Comparison of ENCODE assay signal across 9 cellular contexts in genomic region chr6:151561238-151561637, GRCh38.
"Had no signal": no experiment of that assay in that cellular context is flagged by ENCODE, and none has a peak within 500 bp of the region (broad histone marks: within the 10 kb centered on the region; RNA-seq: fewer than 3 reads in every experiment).

No MANE protein-coding gene starts in this region.

- H3K4me3 ChIP-seq: GM23338 had no signal

- H3K4me3 Mint-ChIP-seq: GM23338, H9, HFFc6, IgD-negative memory B cell had no signal

- H3K4me1 Mint-ChIP-seq: GM23338, H9, IgD-negative memory B cell had no signal

- H3K27me3 Mint-ChIP-seq: IgD-negative memory B cell had no signal

- H3K4me2 ChIP-seq: GM23338 had no signal

- ATAC-seq: GM23338 had no signal

- H3K27ac Mint-ChIP-seq: GM23338, H9, HFFc6 had no signal

- H2AFZ ChIP-seq: GM23338 had no signal

- H3K36me3 Mint-ChIP-seq: IgD-negative memory B cell had no signal

- DNase-seq: H9, HCEC 1CT, HFFc6, KG1 had no signal

- FAIRE-seq: H1, H54, HTR-8/SVneo had no signal
